Comparison of ENCODE assay signal across 10 cellular contexts in genomic region chr11:1854949-1855885, GRCh38. TPM values are rescaled to one million over a fixed set of nuclear protein-coding genes. Genes with fewer than 3 reads are reported as not detected.
A peak's percentile ranks its signal among the peaks of the same experiment; 100 is the strongest.
DNase-seq lines count a peak whose midpoint lies in the region; ATAC-seq and TF ChIP-seq lines count a peak whose summit lies in the region.
"Had no signal": no experiment of that assay in that cellular context is flagged by ENCODE, and none has a peak within 500 bp of the region (broad histone marks: within the 10 kb centered on the region; RNA-seq: fewer than 3 reads in every experiment).

No MANE protein-coding gene starts in this region.

- H3K4me1 ChIP-seq in A673 (ENCODE audit: insufficient read depth, low read length, poor library complexity, severe bottlenecking), result no peaks in the 10 kb centered on the region

- no TSS peak for BruUV-seq in A673 (replicated peaks; lab: Mats Ljungman, UMichigan)

- CTCF ChIA-PET in activated naive CD4-positive, alpha-beta T cell treated with anti-CD3 and anti-CD28 coated beads for 36 hours (lab: Charles Lee), result interaction anchor here (6.6 kb wide), 1 partner anchor 27 kb away, joined by 42 read pairs; no protein-coding TSS in a partner anchor
- CTCF ChIA-PET in A673 (lab: Charles Lee), result no interaction called here

- peaks cover 3% of the 10 kb centered on the region for H3K27me3 ChIP-seq in A673 (replicated peaks; ENCODE audit: insufficient read depth, low read depth, low read length, poor library complexity)

- no peak for TF ChIP-seq CTCF in A673 (conservative IDR thresholded peaks at IDR 0.05; ENCODE audit: low read depth, low read length)

- H3K27ac Mint-ChIP-seq in activated naive CD4-positive, alpha-beta T cell treated with anti-CD3 and anti-CD28 coated beads for 36 hours, result no peak overlapping the region
- peak overlapping the region; percentile 67 for H3K27ac Mint-ChIP-seq in activated T-helper 2 cell treated with anti-CD3 and anti-CD28 coated beads, Interferon-gamma antibody, Interleukin-2, Interleukin-4, amounts not matched to agents 10 μg/mL and 5 μg/mL and 100 μg/mL, durations not matched to agents 14 hours and 24 hours and 36 hours
- peak overlapping the region; percentile 46 to 81 for H3K27ac Mint-ChIP-seq in stimulated activated naive CD8-positive, alpha-beta T cell treated with anti-CD3 and anti-CD28 coated beads, Interleukin-15, amount 100 ng/mL, for 72 hours

- no peak overlapping the region for H3K4me3 Mint-ChIP-seq in activated naive CD4-positive, alpha-beta T cell treated with anti-CD3 and anti-CD28 coated beads for 36 hours
- H3K4me3 Mint-ChIP-seq in activated T-helper 2 cell treated with anti-CD3 and anti-CD28 coated beads, Interferon-gamma antibody, Interleukin-2, Interleukin-4, amounts not matched to agents 10 μg/mL and 5 μg/mL and 100 μg/mL, durations not matched to agents 14 hours and 24 hours and 36 hours (ENCODE audit: low read depth), result peak overlapping the region; percentile 100
- H3K4me3 Mint-ChIP-seq in stimulated activated naive CD8-positive, alpha-beta T cell treated with anti-CD3 and anti-CD28 coated beads, Interleukin-15, amount 100 ng/mL, for 72 hours, result peak overlapping the region; percentile 91 to 98

- no peaks in the 10 kb centered on the region for H3K36me3 Mint-ChIP-seq in activated naive CD4-positive, alpha-beta T cell treated with anti-CD3 and anti-CD28 coated beads for 36 hours (ENCODE audit: low read depth)
- peaks cover 32% of the 10 kb centered on the region for H3K36me3 Mint-ChIP-seq in activated T-helper 2 cell treated with anti-CD3 and anti-CD28 coated beads, Interferon-gamma antibody, Interleukin-2, Interleukin-4, amounts not matched to agents 10 μg/mL and 5 μg/mL and 100 μg/mL, durations not matched to agents 14 hours and 24 hours and 36 hours (ENCODE audit: low read depth)

- H3K36me3 ChIP-seq in A673 (ENCODE audit: insufficient read depth, low read length, poor library complexity, severe bottlenecking), result no peaks in the 10 kb centered on the region

- H3K9me3 ChIP-seq in A673 (ENCODE audit: low read depth, low read length, poor library complexity, severe bottlenecking), result no peaks in the 10 kb centered on the region

- H3K27me3 Mint-ChIP-seq in activated naive CD4-positive, alpha-beta T cell treated with anti-CD3 and anti-CD28 coated beads for 36 hours (ENCODE audit: low read depth), result no peaks in the 10 kb centered on the region
- H3K27me3 Mint-ChIP-seq in activated T-helper 2 cell treated with anti-CD3 and anti-CD28 coated beads, Interferon-gamma antibody, Interleukin-2, Interleukin-4, amounts not matched to agents 10 μg/mL and 5 μg/mL and 100 μg/mL, durations not matched to agents 14 hours and 24 hours and 36 hours (ENCODE audit: low read depth), result no peaks in the 10 kb centered on the region
- H3K27me3 Mint-ChIP-seq in stimulated activated naive CD8-positive, alpha-beta T cell treated with anti-CD3 and anti-CD28 coated beads, Interleukin-15, amount 100 ng/mL, for 72 hours, result no peaks in the 10 kb centered on the region

- H3K9me3 Mint-ChIP-seq in activated naive CD4-positive, alpha-beta T cell treated with anti-CD3 and anti-CD28 coated beads for 36 hours, result no peaks in the 10 kb centered on the region
- no peaks in the 10 kb centered on the region for H3K9me3 Mint-ChIP-seq in activated T-helper 2 cell treated with anti-CD3 and anti-CD28 coated beads, Interferon-gamma antibody, Interleukin-2, Interleukin-4, amounts not matched to agents 10 μg/mL and 5 μg/mL and 100 μg/mL, durations not matched to agents 14 hours and 24 hours and 36 hours
- H3K9me3 Mint-ChIP-seq in stimulated activated naive CD8-positive, alpha-beta T cell treated with anti-CD3 and anti-CD28 coated beads, Interleukin-15, amount 100 ng/mL, for 72 hours, result no peaks in the 10 kb centered on the region

- ATAC-seq in HG03095 (IDR thresholded peaks at IDR 0.05; ENCODE audit: unreplicated experiment) (peak; percentile 32), left ventricle myocardium superior (no peak), HG03520 (IDR thresholded peaks at IDR 0.05; ENCODE audit: unreplicated experiment) (no peak)
- ATAC-seq in stimulated activated naive CD8-positive, alpha-beta T cell treated with anti-CD3 and anti-CD28 coated beads, Interleukin-15, amount 100 ng/mL, for 72 hours, result peak; percentile 54

- POLR2A ChIA-PET in A673 (lab: Charles Lee; ENCODE audit: low non-redundant PET), result no interaction called here

- peaks cover 60% of the 10 kb centered on the region for H3K4me1 Mint-ChIP-seq in activated naive CD4-positive, alpha-beta T cell treated with anti-CD3 and anti-CD28 coated beads for 36 hours (ENCODE audit: low read depth)
- H3K4me1 Mint-ChIP-seq in activated T-helper 2 cell treated with anti-CD3 and anti-CD28 coated beads, Interferon-gamma antibody, Interleukin-2, Interleukin-4, amounts not matched to agents 10 μg/mL and 5 μg/mL and 100 μg/mL, durations not matched to agents 14 hours and 24 hours and 36 hours (ENCODE audit: low read depth), result peaks cover 28% of the 10 kb centered on the region
- H3K4me1 Mint-ChIP-seq in stimulated activated naive CD8-positive, alpha-beta T cell treated with anti-CD3 and anti-CD28 coated beads, Interleukin-15, amount 100 ng/mL, for 72 hours, result peaks cover 74% of the 10 kb centered on the region

- no peak overlapping the region for H3K4me3 ChIP-seq in A673 (ENCODE audit: low read depth, low read length, poor library complexity, severe bottlenecking)

- DNase-seq in activated naive CD4-positive, alpha-beta T cell treated with anti-CD3 and anti-CD28 coated beads for 36 hours, result peak; percentile 80
- no peak for DNase-seq in activated naive CD4-positive, alpha-beta T cell treated with anti-CD3 and anti-CD28 coated beads, Interleukin-2, amount 50 U/mL, for 16 hours
- no peak for DNase-seq in activated T-helper 2 cell treated with anti-CD3 and anti-CD28 coated beads, Interferon-gamma antibody, Interleukin-2, Interleukin-4, amounts not matched to agents 10 μg/mL and 5 μg/mL and 100 μg/mL, durations not matched to agents 14 hours and 24 hours and 36 hours (ENCODE audit: low spot score)
- peak; percentile 63 to 82 for DNase-seq in stimulated activated naive CD8-positive, alpha-beta T cell treated with anti-CD3 and anti-CD28 coated beads, Interleukin-15, amount 100 ng/mL, for 72 hours
- no peak for DNase-seq in left ventricle myocardium superior
- DNase-seq in A673 (ENCODE audit: low spot score), result no peak
- DNase-seq: NCI-H2171 treated with DMSO at 0.1 percent for 48 hours had no signal

- H3K27ac ChIP-seq in A673 (ENCODE audit: low read depth, low read length, poor library complexity, severe bottlenecking), result no peak overlapping the region

- intact Hi-C loops in activated naive CD4-positive, alpha-beta T cell treated with anti-CD3 and anti-CD28 coated beads for 36 hours (cut with micrococcal nuclease), result loop anchor here (5.0 kb wide), 1 partner anchor 412 kb away; no protein-coding TSS in a partner anchor
- intact Hi-C loops in activated T-helper 2 cell treated with anti-CD3 and anti-CD28 coated beads, Interferon-gamma antibody, Interleukin-2, Interleukin-4, amounts not matched to agents 10 μg/mL and 5 μg/mL and 100 μg/mL, durations not matched to agents 14 hours and 24 hours and 36 hours (cut with micrococcal nuclease), result loop anchor here (1.0 to 2.0 kb wide), 3 partner anchors 16 to 288 kb away; partner anchors contain the start of gene TNNI2
- intact Hi-C loops in left ventricle myocardium superior (cut with micrococcal nuclease), result no loop called here
- intact Hi-C loops in A673 (cut with micrococcal nuclease; ENCODE audit: unreplicated experiment), result no loop called here

RNA-seq across cellular contexts. Expression of gene LSP1, which starts 2.3 kb away (rescaled TPM):
- total RNA-seq in activated naive CD4-positive, alpha-beta T cell treated with anti-CD3 and anti-CD28 coated beads for 36 hours, result 10 to 100 TPM; 42.4 to 42.9 TPM
- 442 and 449 TPM in 2 replicates for total RNA-seq in activated T-helper 2 cell treated with anti-CD3 and anti-CD28 coated beads, Interferon-gamma antibody, Interleukin-2, Interleukin-4, amounts not matched to agents 10 μg/mL and 5 μg/mL and 100 μg/mL, durations not matched to agents 14 hours and 24 hours and 36 hours
- total RNA-seq in left ventricle myocardium superior (22.9 TPM), A673 (2021) (not detected in 2 replicates)
- total RNA-seq: progenitor cell of endocrine pancreas had no signal

RNA-seq across cellular contexts. Expression of gene TNNI2, which starts 16.4 kb away (rescaled TPM):
- total RNA-seq in activated naive CD4-positive, alpha-beta T cell treated with anti-CD3 and anti-CD28 coated beads for 36 hours, result not detected
- total RNA-seq in activated T-helper 2 cell treated with anti-CD3 and anti-CD28 coated beads, Interferon-gamma antibody, Interleukin-2, Interleukin-4, amounts not matched to agents 10 μg/mL and 5 μg/mL and 100 μg/mL, durations not matched to agents 14 hours and 24 hours and 36 hours, result 0.27 TPM in 1 of 2 replicates, not detected in the other
- total RNA-seq in left ventricle myocardium superior, result not detected
- not detected in 2 replicates for total RNA-seq in A673 (2021)

RNA-seq across cellular contexts. Expression of gene SYT8, which starts 20.4 kb away (rescaled TPM):
- not detected for total RNA-seq in activated naive CD4-positive, alpha-beta T cell treated with anti-CD3 and anti-CD28 coated beads for 36 hours
- not detected in 2 replicates for total RNA-seq in activated T-helper 2 cell treated with anti-CD3 and anti-CD28 coated beads, Interferon-gamma antibody, Interleukin-2, Interleukin-4, amounts not matched to agents 10 μg/mL and 5 μg/mL and 100 μg/mL, durations not matched to agents 14 hours and 24 hours and 36 hours
- not detected for total RNA-seq in left ventricle myocardium superior
- total RNA-seq in A673 (2021), result not detected in 2 replicates

RNA-seq across cellular contexts. Expression of gene PRR33, which starts 36.5 kb away (rescaled TPM):
- under 1 TPM; 0.07 to 0.12 TPM for total RNA-seq in activated naive CD4-positive, alpha-beta T cell treated with anti-CD3 and anti-CD28 coated beads for 36 hours
- 0.05 TPM in 1 of 2 replicates, not detected in the other for total RNA-seq in activated T-helper 2 cell treated with anti-CD3 and anti-CD28 coated beads, Interferon-gamma antibody, Interleukin-2, Interleukin-4, amounts not matched to agents 10 μg/mL and 5 μg/mL and 100 μg/mL, durations not matched to agents 14 hours and 24 hours and 36 hours
- 4.4 TPM for total RNA-seq in left ventricle myocardium superior
- not detected in 2 replicates for total RNA-seq in A673 (2021)
- total RNA-seq: progenitor cell of endocrine pancreas had no signal

Comparison
In these comparisons a context has a peak if more than half of its experiments do, and no peak if none do; other contexts are left out.
1. DNase-seq: peak in activated naive CD4-positive, alpha-beta T cell treated with anti-CD3 and anti-CD28 coated beads for 36 hours (single experiment) and stimulated activated naive CD8-positive, alpha-beta T cell treated with anti-CD3 and anti-CD28 coated beads, Interleukin-15, amount 100 ng/mL, for 72 hours (2 of 2); none in activated naive CD4-positive, alpha-beta T cell treated with anti-CD3 and anti-CD28 coated beads, Interleukin-2, amount 50 U/mL, for 16 hours (single experiment), activated T-helper 2 cell treated with anti-CD3 and anti-CD28 coated beads, Interferon-gamma antibody, Interleukin-2, Interleukin-4, amounts not matched to agents 10 μg/mL and 5 μg/mL and 100 μg/mL, durations not matched to agents 14 hours and 24 hours and 36 hours (single experiment), left ventricle myocardium superior (single experiment) and A673 (single experiment).
2. ATAC-seq: peak in HG03095 (single experiment) and stimulated activated naive CD8-positive, alpha-beta T cell treated with anti-CD3 and anti-CD28 coated beads, Interleukin-15, amount 100 ng/mL, for 72 hours (single experiment); none in left ventricle myocardium superior (single experiment) and HG03520 (single experiment).
3. RNA of gene LSP1, which starts 2.3 kb away (total RNA-seq): 442 to 449 TPM in activated T-helper 2 cell treated with anti-CD3 and anti-CD28 coated beads, Interferon-gamma antibody, Interleukin-2, Interleukin-4, amounts not matched to agents 10 μg/mL and 5 μg/mL and 100 μg/mL, durations not matched to agents 14 hours and 24 hours and 36 hours, 42.4 to 42.9 TPM in activated naive CD4-positive, alpha-beta T cell treated with anti-CD3 and anti-CD28 coated beads for 36 hours and 22.9 TPM in left ventricle myocardium superior (single experiment); not detected in A673; every median in the first group is over 10 times any median in the second.
4. intact Hi-C loops: an anchor here in activated naive CD4-positive, alpha-beta T cell treated with anti-CD3 and anti-CD28 coated beads for 36 hours (5.0 kb wide) and activated T-helper 2 cell treated with anti-CD3 and anti-CD28 coated beads, Interferon-gamma antibody, Interleukin-2, Interleukin-4, amounts not matched to agents 10 μg/mL and 5 μg/mL and 100 μg/mL, durations not matched to agents 14 hours and 24 hours and 36 hours (1.0 to 2.0 kb wide); none called in left ventricle myocardium superior and A673.